1 cellular context compared by ENCODE assay signal in the genomic region with DNA sequence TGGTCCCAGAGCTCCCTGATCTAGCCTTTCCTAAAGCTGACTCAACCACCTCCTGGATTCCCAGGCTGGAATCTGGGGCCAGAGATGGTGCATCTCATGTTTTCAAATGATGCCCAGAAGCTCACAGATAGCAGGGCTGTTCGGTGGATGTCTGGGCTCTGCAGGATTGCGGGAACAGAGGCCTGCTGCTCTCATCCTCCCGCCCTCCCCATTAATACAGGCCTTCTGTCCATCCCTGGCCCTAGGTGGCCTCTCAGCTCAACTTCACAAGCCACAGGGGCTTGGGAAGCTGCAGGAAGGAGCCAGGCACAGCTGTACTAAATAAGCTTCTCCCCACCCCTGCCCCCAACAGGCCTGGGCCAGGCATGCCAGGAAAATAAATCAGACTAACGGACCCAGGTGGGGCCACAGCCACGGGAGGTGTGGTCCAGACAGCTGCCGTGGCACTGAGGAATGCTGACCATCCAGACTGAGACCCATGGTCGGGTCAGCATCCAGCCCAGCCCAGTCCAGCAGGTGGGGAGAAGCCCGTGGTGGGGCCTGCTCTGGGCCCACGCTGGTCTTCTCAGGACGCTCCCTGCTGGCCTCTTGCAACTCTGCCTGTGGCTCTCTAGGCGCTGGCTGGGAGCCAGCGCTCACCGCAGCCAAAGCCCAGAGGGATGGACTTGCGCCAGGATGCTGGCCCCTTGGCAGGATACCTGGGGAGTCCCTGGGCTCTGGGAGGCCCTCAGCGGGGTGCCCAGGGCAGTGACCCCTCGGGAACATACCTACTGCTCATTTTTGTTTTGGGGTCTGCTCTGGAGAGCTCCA.
TF ChIP-seq lines count a peak whose summit lies in the region.

No MANE protein-coding gene starts in this region.

TF ChIP-seq in GM23338, 12 proteins besides CTCF, POLR2A, EP300 and RAD21 (continued from another document):
- TF ChIP-seq ZNF462 (CRISPR knock-in tag; IDR thresholded peaks at IDR 0.05): no peak
- TF ChIP-seq EZH2 (IDR thresholded peaks at IDR 0.05; ENCODE audit: low read depth, unreplicated experiment): no peak
- TF ChIP-seq, protein P1, sequence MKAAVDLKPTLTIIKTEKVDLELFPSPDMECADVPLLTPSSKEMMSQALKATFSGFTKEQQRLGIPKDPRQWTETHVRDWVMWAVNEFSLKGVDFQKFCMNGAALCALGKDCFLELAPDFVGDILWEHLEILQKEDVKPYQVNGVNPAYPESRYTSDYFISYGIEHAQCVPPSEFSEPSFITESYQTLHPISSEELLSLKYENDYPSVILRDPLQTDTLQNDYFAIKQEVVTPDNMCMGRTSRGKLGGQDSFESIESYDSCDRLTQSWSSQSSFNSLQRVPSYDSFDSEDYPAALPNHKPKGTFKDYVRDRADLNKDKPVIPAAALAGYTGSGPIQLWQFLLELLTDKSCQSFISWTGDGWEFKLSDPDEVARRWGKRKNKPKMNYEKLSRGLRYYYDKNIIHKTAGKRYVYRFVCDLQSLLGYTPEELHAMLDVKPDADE (IDR thresholded peaks at IDR 0.05): no peak
- TF ChIP-seq POLR2AphosphoS5 (IDR thresholded peaks at IDR 0.05; ENCODE audit: low read depth): no peak
- TF ChIP-seq STAT1 (IDR thresholded peaks at IDR 0.05; ENCODE audit: unreplicated experiment): no peak
- TF ChIP-seq JUNB (IDR thresholded peaks at IDR 0.05; ENCODE audit: unreplicated experiment): no peak
- no peak for TF ChIP-seq NANOG (IDR thresholded peaks at IDR 0.05; ENCODE audit: borderline replicate concordance)
- no peak for TF ChIP-seq REST (IDR thresholded peaks at IDR 0.05; ENCODE audit: unreplicated experiment)
- no peak for TF ChIP-seq EZH2phosphoT487 (IDR thresholded peaks at IDR 0.05; ENCODE audit: unreplicated experiment)
